ENCODE assay signal across 18 cellular contexts in the genomic region with DNA sequence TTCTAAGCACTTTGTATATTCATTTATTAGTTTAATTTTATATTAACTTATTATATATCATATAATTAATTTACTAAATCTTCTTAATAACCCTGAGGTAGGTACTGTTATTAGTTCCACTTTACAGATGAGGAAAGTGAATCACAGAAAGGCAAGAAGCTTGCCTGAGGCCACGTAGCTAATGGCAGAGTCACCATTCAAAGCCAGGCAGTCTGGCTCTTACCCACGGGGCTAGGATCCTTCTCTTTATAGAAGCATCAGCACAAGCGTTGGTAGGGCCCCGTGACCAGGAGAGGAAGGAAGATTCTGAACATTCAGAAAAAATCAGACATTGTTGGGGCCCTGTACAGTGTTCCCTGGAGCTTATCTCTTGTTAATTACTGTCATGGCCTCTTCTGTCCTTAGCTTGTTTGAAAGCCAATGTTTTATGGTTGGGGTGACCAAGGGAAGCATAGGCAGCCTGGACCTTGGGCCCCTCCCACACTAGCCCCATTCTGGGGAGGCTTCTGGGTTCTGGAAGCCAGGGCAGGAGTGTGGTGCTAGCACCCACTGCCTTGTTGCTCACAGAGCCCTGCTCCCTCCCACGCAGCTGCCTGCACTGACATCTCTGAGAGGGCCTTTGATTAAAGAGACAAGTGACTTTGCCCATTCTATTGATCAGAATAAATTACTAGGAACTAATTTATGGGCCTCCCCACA. TPM values are rescaled to one million over a fixed set of nuclear protein-coding genes. Genes with fewer than 3 reads are reported as not detected.
DNase-seq lines count a peak whose midpoint lies in the region; ATAC-seq and TF ChIP-seq lines count a peak whose summit lies in the region.
"Had no signal": no experiment of that assay in that cellular context is flagged by ENCODE, and none has a peak within 500 bp of the region (broad histone marks: within the 10 kb centered on the region; RNA-seq: fewer than 3 reads in every experiment).

No MANE protein-coding gene starts in this region.

- in situ Hi-C loops in IMR-90 (cut with MboI; ENCODE audit: low sequenced_read_pairs) = loop anchor here (5.0 to 25.0 kb wide), 2 partner anchors 319 to 544 kb away; a partner anchor contains a TSS

- H3K4me3 ChIP-seq in IMR-90 (ENCODE audit: insufficient read depth, low read depth, low read length) (no peak overlapping the region), trophoblast cell (ENCODE audit: low read depth, low read length) (no peak overlapping the region)
- H3K4me3 ChIP-seq: suprapubic skin had no signal

- no peak for TF ChIP-seq POLR2A in IMR-90 (IDR thresholded peaks at IDR 0.05; ENCODE audit: low read depth, low read length)

- POLR2A ChIA-PET in IMR-90 (lab: Charles Lee; ENCODE audit: unreplicated experiment) = no interaction called here

- H4K20me1 ChIP-seq in IMR-90 (ENCODE audit: insufficient read depth, low read length) = no peaks in the 10 kb centered on the region

- H2BK5ac ChIP-seq in IMR-90 (ENCODE audit: low read depth, low read length, poor library complexity, severe bottlenecking) (no peak overlapping the region), trophoblast cell (ENCODE audit: low read depth, low read length, poor library complexity) (no peak overlapping the region)

- H3K27me3 ChIP-seq in IMR-90 (ENCODE audit: control insufficient read depth, insufficient read depth, low read length) = no peaks in the 10 kb centered on the region
- H3K27me3 ChIP-seq in trophoblast cell (ENCODE audit: insufficient read depth, low read length) = no peaks in the 10 kb centered on the region

- H3K27ac ChIP-seq in IMR-90 (ENCODE audit: insufficient read depth, low read length) = no peak overlapping the region; the same call in 1 of the 2 replicates
- no peak overlapping the region for H3K27ac ChIP-seq in trophoblast cell (ENCODE audit: low read depth, low read length)
- H3K27ac ChIP-seq: suprapubic skin had no signal

- H3K4me1 ChIP-seq in IMR-90 (ENCODE audit: control insufficient read depth, insufficient read depth, low read length) (peaks cover 24% of the 10 kb centered on the region), trophoblast cell (ENCODE audit: control insufficient read depth in 1 of 2, insufficient read depth in 2 of 2, low read length in 2 of 2) (peaks cover 5 to 6% of the 10 kb centered on the region in 2 experiments)
- H3K4me1 ChIP-seq: suprapubic skin had no signal

- H4K8ac ChIP-seq in IMR-90 (ENCODE audit: low read depth in 2 of 2, low read length in 2 of 2) (peak overlapping the region; percentile 48 to 75; a peak in 3 of 4 replicates), trophoblast cell (ENCODE audit: low read depth, low read length) (no peak overlapping the region)

- H2BK12ac ChIP-seq in trophoblast cell (ENCODE audit: low read length) = no peak overlapping the region

- peak overlapping the region; percentile 57 for H4K91ac ChIP-seq in IMR-90 (ENCODE audit: insufficient read depth, low read depth, low read length)
- no peak overlapping the region for H4K91ac ChIP-seq in trophoblast cell (ENCODE audit: low read depth, low read length)

- peaks cover 13% of the 10 kb centered on the region for H3K27me3 Mint-ChIP-seq in glutamatergic neuron (ENCODE audit: unreplicated experiment)

- intact Hi-C loops in IMR-90 (cut with micrococcal nuclease) = no loop called here

- no peak overlapping the region for H3K56ac ChIP-seq in IMR-90 (ENCODE audit: extremely low read depth, insufficient read depth, low read length)

- peaks cover 3% of the 10 kb centered on the region for H3K9me3 Mint-ChIP-seq in glutamatergic neuron (ENCODE audit: unreplicated experiment)
- H3K9me3 Mint-ChIP-seq: T-cell had no signal

- H2BK120ac ChIP-seq in IMR-90 (ENCODE audit: low read depth, low read length) (peak overlapping the region; percentile 92; the same call in 1 of the 2 replicates), trophoblast cell (ENCODE audit: insufficient read depth, low read length, poor library complexity) (no peak overlapping the region)

- H2AK9ac ChIP-seq in IMR-90 (replicated peaks; ENCODE audit: low read depth, low read length, poor library complexity) = peak overlapping the region; percentile 43

- H3K27ac Mint-ChIP-seq in glutamatergic neuron (ENCODE audit: unreplicated experiment) = peak overlapping the region; percentile 28
- H3K27ac Mint-ChIP-seq: T-cell had no signal

- DNase-seq in EH (ENCODE audit: low read depth) = peak; percentile 41
- DNase-seq in IMR-90 = no peak
- DNase-seq in glutamatergic neuron = no peak
- peak; percentile 6 to 45 for DNase-seq in trophoblast cell
- DNase-seq in SKM-1 treated with dmso at 0.1 percent for 144 hours (lab: John Stamatoyannopoulos, UW; ENCODE audit: unreplicated experiment) = no peak
- DNase-seq in GOT3 (lab: John Stamatoyannopoulos, UW) = no peak
- no peak for DNase-seq in ecto neural progenitor cell (ENCODE audit: low spot score)
- DNase-seq: activated CD4-positive, alpha-beta T cell treated with anti-CD3 and anti-CD28 coated beads for 48 hours; activated CD8-positive, alpha-beta memory T cell treated with anti-CD3 and anti-CD28 coated beads, Interleukin-2, amount 50 U/mL, for 4 hours; activated gamma-delta T cell; AML-193; central memory CD4-positive, alpha-beta T cell; effector CD8-positive, alpha-beta T cell; NCI-H2107; NCI-H524; T-cell had no signal

- ATAC-seq in IMR-90 (ENCODE audit: low read depth) = no peak
- ATAC-seq: T-cell had no signal

- no peak overlapping the region for H3K4me3 Mint-ChIP-seq in glutamatergic neuron (ENCODE audit: unreplicated experiment)
- H3K4me3 Mint-ChIP-seq: T-cell had no signal

- no peaks in the 10 kb centered on the region for H3K79me2 ChIP-seq in trophoblast cell (ENCODE audit: control insufficient read depth, insufficient read depth, low read length, poor library complexity)

- H3K9me3 ChIP-seq in IMR-90 (ENCODE audit: control insufficient read depth, insufficient read depth, low read length) = no peaks in the 10 kb centered on the region
- no peaks in the 10 kb centered on the region for H3K9me3 ChIP-seq in trophoblast cell (ENCODE audit: insufficient read depth, low read depth, low read length)
- H3K9me3 ChIP-seq: Caco-2, suprapubic skin had no signal

- peak overlapping the region; percentile 27 for H2AK5ac ChIP-seq in IMR-90 (ENCODE audit: low read depth, low read length)
- H2AK5ac ChIP-seq in trophoblast cell (ENCODE audit: low read length) = no peak overlapping the region

- peak overlapping the region; percentile 50; the same call in 1 of the 2 replicates for H4K5ac ChIP-seq in IMR-90 (ENCODE audit: low read depth, low read length)

- CTCF ChIA-PET in IMR-90 (lab: Yijun Ruan, JAX) = interaction anchor here (0.7 to 1.0 kb wide), 2 partner anchors 9 to 133 kb away, joined by 3 read pairs; no protein-coding TSS in a partner anchor

- H3K18ac ChIP-seq in IMR-90 (ENCODE audit: low read depth, low read length) = peak overlapping the region; percentile 42
- no peak overlapping the region for H3K18ac ChIP-seq in trophoblast cell (ENCODE audit: low read length)

- peak overlapping the region; percentile 56; the same call in 1 of the 2 replicates for H2BK20ac ChIP-seq in IMR-90 (ENCODE audit: low read depth, low read length)

- peak overlapping the region; percentile 23; the same call in 1 of the 2 replicates for H3K23ac ChIP-seq in IMR-90 (ENCODE audit: low read depth, low read length)
- H3K23ac ChIP-seq in trophoblast cell (ENCODE audit: low read length) = no peak overlapping the region

- H3K14ac ChIP-seq in IMR-90 (replicated peaks; ENCODE audit: low read depth, low read length) (peak overlapping the region; percentile 16), trophoblast cell (ENCODE audit: low read length) (no peak overlapping the region)

- H3K36me3 ChIP-seq in IMR-90 (ENCODE audit: control insufficient read depth, insufficient read depth, low read length) = no peaks in the 10 kb centered on the region
- H3K36me3 ChIP-seq in trophoblast cell (ENCODE audit: control insufficient read depth in 1 of 2, insufficient read depth in 2 of 2, low read length in 2 of 2) = no peaks in the 10 kb centered on the region
- H3K36me3 ChIP-seq: suprapubic skin had no signal

- no peak for TF ChIP-seq RAD21 in IMR-90 (IDR thresholded peaks at IDR 0.05; ENCODE audit: low read length)

- H3K4me2 ChIP-seq in IMR-90 (ENCODE audit: low read depth, low read length) (no peak overlapping the region), trophoblast cell (ENCODE audit: low read length) (no peak overlapping the region)

- H3K9ac ChIP-seq in IMR-90 (ENCODE audit: low read depth, low read length) (no peak overlapping the region; the same call in 1 of the 2 replicates), trophoblast cell (ENCODE audit: low read length) (no peak overlapping the region)

- peaks cover 4% of the 10 kb centered on the region; the same call in 1 of the 2 replicates for H3K9me1 ChIP-seq in IMR-90 (ENCODE audit: insufficient read depth, low read length)

- H2BK15ac ChIP-seq in IMR-90 (ENCODE audit: low read depth, low read length) = peak overlapping the region; percentile 79; the same call in 2 of the 3 replicates

- TF ChIP-seq CTCF in IMR-90 (conservative IDR thresholded peaks at IDR 0.05; ENCODE audit: low read depth, low read length) (no peak), glutamatergic neuron (IDR thresholded peaks at IDR 0.05; ENCODE audit: partially characterized antibody, unreplicated experiment) (no peak)

- H2AFZ ChIP-seq in IMR-90 (replicated peaks; ENCODE audit: low read length, poor library complexity) (peak overlapping the region; percentile 60), trophoblast cell (ENCODE audit: insufficient read depth, low read length, poor library complexity) (no peak overlapping the region)

- H3K4me1 Mint-ChIP-seq in glutamatergic neuron (ENCODE audit: low read depth, unreplicated experiment) = peaks cover 20% of the 10 kb centered on the region
- H3K4me1 Mint-ChIP-seq: T-cell had no signal

- H4K12ac ChIP-seq in trophoblast cell (ENCODE audit: low read depth, low read length) = no peak overlapping the region

- H3K4ac ChIP-seq in IMR-90 (ENCODE audit: low read depth, low read length) (peak overlapping the region; percentile 74), trophoblast cell (ENCODE audit: low read depth, low read length) (no peak overlapping the region)

- no TSS peak for BruUV-seq in IMR-90 (replicated peaks; lab: Mats Ljungman, UMichigan)

- dilution Hi-C loops in IMR-90 (cut with HindIII; ENCODE audit: low sequenced_read_pairs, unreplicated experiment) = no loop called here

- no peaks in the 10 kb centered on the region for H3K79me1 ChIP-seq in IMR-90 (ENCODE audit: low read depth in 1 of 2, low read length in 2 of 2)
- no peaks in the 10 kb centered on the region for H3K79me1 ChIP-seq in trophoblast cell (ENCODE audit: low read length)

- H3K36me3 Mint-ChIP-seq in glutamatergic neuron (ENCODE audit: unreplicated experiment) = no peaks in the 10 kb centered on the region
- H3K36me3 Mint-ChIP-seq: T-cell had no signal

- 86% methylated on average over 1 of the region's 5 CpGs; no CpG with 5 or more reads in 1 of the 2 experiments for WGBS in IMR-90 (ENCODE audit: extremely low coverage in 2 of 2, insufficient read length in 1 of 2), 2 experiments
- WGBS in trophoblast cell (ENCODE audit: extremely low coverage, insufficient coverage, insufficient read length) = no CpG with 5 or more reads among the region's 5 CpGs

RNA-seq across cellular contexts. Expression of a gene that starts 31.1 kb away (rescaled TPM):
- 21.7 and 28.1 TPM in 2 replicates for total RNA-seq in IMR-90 (2012; rRNA removed)
- polyA plus RNA-seq in IMR-90 (2012; rRNA removed) = 5.7 and 8.5 TPM in 2 replicates
- 1.8 and 1.9 TPM in 2 replicates for polyA plus RNA-seq in IMR-90 (2012; cell fraction: cytosol; rRNA removed)
- 7.5 and 25.7 TPM in 2 replicates for polyA plus RNA-seq in IMR-90 (2012; cell fraction: nucleus; rRNA removed; ENCODE audit: low replicate concordance)
- total RNA-seq in glutamatergic neuron (ENCODE audit: unreplicated experiment) = 35.9 TPM
- polyA plus RNA-seq in trophoblast cell (2013) = 10.9 and 11.4 TPM in 2 replicates

Comparison
In these comparisons a context has a peak if more than half of its experiments do, and no peak if none do; other contexts are left out.
1. DNase-seq: peak in EH (single experiment) and trophoblast cell (2 of 2); none in IMR-90 (single experiment), glutamatergic neuron (single experiment), SKM-1 treated with dmso at 0.1 percent for 144 hours (single experiment), GOT3 (single experiment) and ecto neural progenitor cell (single experiment).